In genomic region chr20:53672484-53673129, GRCh38 we compare ENCODE assay signal across 1 cellular context.
TF ChIP-seq lines count a peak whose summit lies in the region.

No MANE protein-coding gene starts in this region.

TF ChIP-seq in HepG2, 621 proteins besides CTCF, POLR2A, EP300 and RAD21 (continued from another document):
- no peak for TF ChIP-seq ARID5B (CRISPR knock-in tag; IDR thresholded peaks at IDR 0.05)
- TF ChIP-seq ZNF18 (CRISPR knock-in tag; IDR thresholded peaks at IDR 0.05; ENCODE audit: insufficient replicate concordance): no peak
- no peak for TF ChIP-seq PAXIP1 (CRISPR knock-in tag; conservative IDR thresholded peaks at IDR 0.05)
